In the genomic region with DNA sequence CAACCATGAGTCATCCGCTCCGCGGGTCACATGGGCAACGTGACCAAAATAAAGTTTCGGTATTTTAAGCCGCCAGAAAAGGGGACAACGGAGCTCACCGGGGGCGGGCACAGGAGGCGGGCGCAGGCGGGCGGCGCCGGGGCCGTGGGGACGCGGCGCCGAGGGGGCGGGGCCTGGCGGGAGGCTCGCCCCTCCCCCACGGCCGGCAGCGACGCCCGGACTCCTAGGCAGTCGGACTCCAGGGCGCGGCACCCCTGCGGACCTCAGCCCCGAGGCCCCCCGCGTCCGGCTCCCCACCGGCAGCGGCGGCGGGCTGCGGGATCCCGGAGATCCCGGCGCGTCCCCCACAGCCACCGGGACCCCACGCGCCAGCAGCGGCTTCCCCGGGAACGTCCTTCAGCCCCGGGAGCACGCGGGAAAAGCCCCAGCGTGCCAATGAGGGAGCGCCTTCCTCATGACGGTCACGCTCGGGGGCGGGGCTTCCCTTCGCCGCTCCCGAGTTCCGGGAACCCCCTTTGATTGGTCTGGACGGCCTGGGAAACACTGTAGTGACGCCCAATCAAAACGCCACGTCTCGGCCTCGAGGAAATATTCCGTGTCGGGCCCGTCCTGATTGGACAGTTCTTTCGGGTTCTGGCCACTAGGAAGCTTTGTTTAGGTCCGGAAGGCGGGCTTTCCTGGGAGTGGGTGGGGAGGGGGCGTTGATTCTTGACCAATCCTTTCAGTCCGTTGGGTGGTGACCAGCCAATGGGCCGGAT, we compare ENCODE assay signal across 8 cellular contexts. TPM values are rescaled to one million over a fixed set of nuclear protein-coding genes. Genes with fewer than 3 reads are reported as not detected.
A peak's percentile ranks its signal among the peaks of the same experiment; 100 is the strongest.
DNase-seq lines count a peak whose midpoint lies in the region; ATAC-seq and TF ChIP-seq lines count a peak whose summit lies in the region.

No MANE protein-coding gene starts in this region.

- DNase-seq in DMS53 treated with DMSO at 0.1 percent for 48 hours (lab: John Stamatoyannopoulos, UW; ENCODE audit: unreplicated experiment) (peak; percentile 99), KG1 (lab: John Stamatoyannopoulos, UW) (peak; percentile 99)
- DNase-seq in activated T-cell treated with anti-CD3 and anti-CD28 coated beads, Interleukin-2, amount 50 U/mL, for 48 hours = peak; percentile 92 to 99
- peak; percentile 99 for DNase-seq in stimulated activated CD8-positive, alpha-beta memory T cell treated with anti-CD3 and anti-CD28 coated beads, Interleukin-4, amount 100 ng/mL, for 4 hours (ENCODE audit: low read depth in 2 of 2, low spot score in 1 of 2)

- H3K36me3 ChIP-seq in esophagus (ENCODE audit: control insufficient read depth in 2 of 2, insufficient read depth in 2 of 2, low read length in 1 of 2) (no peaks in the 10 kb centered on the region), mucosa of rectum (ENCODE audit: control insufficient read depth in 2 of 2, insufficient read depth in 2 of 2, low read length in 2 of 2) (no peaks in the 10 kb centered on the region)

- no peaks in the 10 kb centered on the region for H3K27me3 ChIP-seq in esophagus (ENCODE audit: control insufficient read depth in 1 of 2, insufficient read depth in 2 of 2, low read length in 2 of 2)
- H3K27me3 ChIP-seq in mucosa of rectum (ENCODE audit: control insufficient read depth in 2 of 2, insufficient read depth in 2 of 2, low read length in 2 of 2) = no peaks in the 10 kb centered on the region

- H3K4me1 ChIP-seq in esophagus (ENCODE audit: control insufficient read depth in 2 of 2, insufficient read depth in 2 of 2, low read length in 1 of 2) (peaks cover 2 to 5% of the 10 kb centered on the region in 2 donors), mucosa of rectum (ENCODE audit: control insufficient read depth in 2 of 2, insufficient read depth in 2 of 2, low read length in 2 of 2) (peaks cover 8 to 16% of the 10 kb centered on the region in 2 donors)

- H3K9me3 ChIP-seq in esophagus (ENCODE audit: control insufficient read depth in 2 of 2, insufficient read depth in 1 of 2, low read depth in 1 of 2, low read length in 1 of 2) = no peaks in the 10 kb centered on the region
- no peaks in the 10 kb centered on the region for H3K9me3 ChIP-seq in mucosa of rectum (ENCODE audit: control insufficient read depth in 2 of 2, low read length in 2 of 2)

- H3K27ac ChIP-seq in esophagus (ENCODE audit: low read depth in 2 of 2, low read length in 1 of 2) (peak overlapping the region; percentile 97 to 100), mucosa of rectum (ENCODE audit: low read depth in 2 of 2, low read length in 2 of 2) (peak overlapping the region; percentile 98)

- 0 to 1% methylated on average over 62 to 79 of the region's 79 CpGs for WGBS in esophagus, 2 donors

- peak overlapping the region; percentile 70 to 85 for H3K4me3 ChIP-seq in esophagus (ENCODE audit: low read depth in 1 of 2, low read length in 2 of 2)
- peak overlapping the region; percentile 74 to 85 for H3K4me3 ChIP-seq in mucosa of rectum (ENCODE audit: low read length in 2 of 2)

- H3K9ac ChIP-seq in mucosa of rectum (ENCODE audit: low read depth in 1 of 2, low read length in 2 of 2) = peak overlapping the region; percentile 87 to 98

- peak; percentile 62 for ATAC-seq in GM21737 (IDR thresholded peaks at IDR 0.05; ENCODE audit: unreplicated experiment)

TF ChIP-seq in PFSK-1, 5 proteins besides CTCF, POLR2A, EP300 and RAD21:
- TF ChIP-seq FOXP2 (optimal IDR thresholded peaks at IDR 0.05; ENCODE audit: borderline replicate concordance, extremely low read depth, extremely low read length, insufficient read depth) = no peak
- peak; percentile 66; the same call in 1 of the 2 replicates for TF ChIP-seq POLR2AphosphoS5 (IDR thresholded peaks at IDR 0.05; ENCODE audit: low read depth, low read length)
- TF ChIP-seq TAF1 (IDR thresholded peaks at IDR 0.05; ENCODE audit: borderline replicate concordance, insufficient read depth, low read length) = peak; percentile 59; the same call in 1 of the 2 replicates

RNA-seq across cellular contexts. Expression of a gene that starts 0.5 kb away (rescaled TPM):
- 96.3 TPM for polyA plus RNA-seq in PFSK-1 (2012; ENCODE audit: insufficient read length, low read depth)
- polyA plus RNA-seq in esophagus = 10 to 100 TPM; 61.1 to 75.0 TPM

Comparison
In these comparisons a context has a peak if more than half of its experiments do, and no peak if none do; other contexts are left out.
1. Peak in every context shown above with its lines: DNase-seq, ATAC-seq, H3K4me3 ChIP-seq and H3K27ac ChIP-seq.